Comparison of ENCODE assay signal across 8 cellular contexts in the genomic region with DNA sequence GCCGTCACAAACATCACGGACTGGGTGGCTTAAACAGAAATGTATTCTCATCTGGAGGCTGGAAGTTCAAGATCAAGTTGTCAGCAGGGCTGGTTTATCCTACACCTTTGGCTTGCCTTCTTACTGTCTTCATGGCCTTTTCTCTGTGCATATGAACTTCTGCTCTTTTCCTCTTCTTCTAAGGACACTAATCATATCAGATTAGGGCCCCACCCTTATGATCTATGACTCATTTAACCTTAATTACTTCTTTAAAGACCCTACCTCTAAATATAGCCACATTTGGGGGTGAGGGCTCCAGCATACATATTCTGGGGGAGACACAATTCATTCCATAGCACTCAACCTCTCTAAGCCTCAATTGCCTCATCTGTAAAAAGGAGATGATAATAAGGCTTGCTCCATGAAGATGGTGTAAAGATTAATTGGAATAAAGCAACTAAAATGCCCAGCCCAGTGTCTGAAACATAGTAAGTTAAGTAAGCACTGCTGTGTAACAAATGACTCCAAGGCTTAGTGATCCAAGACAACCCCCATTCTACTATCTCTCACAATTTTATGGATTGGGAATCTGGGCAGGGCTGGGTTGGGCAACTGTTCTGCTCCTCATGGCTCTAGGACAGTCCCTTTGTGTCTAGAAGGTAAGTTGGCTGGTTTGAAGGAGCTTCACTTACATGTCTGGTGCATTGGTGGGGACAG.
"Had no signal": no experiment of that assay in that cellular context is flagged by ENCODE, and none has a peak within 500 bp of the region (broad histone marks: within the 10 kb centered on the region; RNA-seq: fewer than 3 reads in every experiment).

No MANE protein-coding gene starts in this region.

- H3K4me3 ChIP-seq: GM12878 had no signal

- ATAC-seq: GM12878 had no signal

- DNase-seq: GDM1, GF-D8 had no signal

- FAIRE-seq: G401.6, GM12878, GM12891, GM12892, GM18507, GM19239 had no signal
